In genomic region chr2:210225461-210225798, GRCh38 we compare ENCODE assay signal across 10 cellular contexts. TPM values are rescaled to one million over a fixed set of nuclear protein-coding genes. Genes with fewer than 3 reads are reported as not detected.
DNase-seq lines count a peak whose midpoint lies in the region; ATAC-seq and TF ChIP-seq lines count a peak whose summit lies in the region.
"Had no signal": no experiment of that assay in that cellular context is flagged by ENCODE, and none has a peak within 500 bp of the region (broad histone marks: within the 10 kb centered on the region; RNA-seq: fewer than 3 reads in every experiment).

No MANE protein-coding gene starts in this region.

- no peak for DNase-seq in activated T-cell treated with anti-CD3 and anti-CD28 coated beads, Interleukin-2, amount 50 U/mL, for 24 hours
- DNase-seq in activated T-cell treated with anti-CD3 and anti-CD28 coated beads for 4 hours (no peak), colonic mucosa (peak; percentile 18), lung (ENCODE audit: low spot score) (no peak), type B pancreatic cell (ENCODE audit: extremely low spot score, unreplicated experiment) (no peak), cortex of kidney (lab: John Stamatoyannopoulos, UW) (no peak)

- TF ChIP-seq CTCF in colonic mucosa (IDR thresholded peaks at IDR 0.05) = no peak
- TF ChIP-seq CTCF in lung (IDR thresholded peaks at IDR 0.05; ENCODE audit: control extremely low read depth, extremely low read depth) = no peak
- no peak for TF ChIP-seq CTCF in type B pancreatic cell (conservative IDR thresholded peaks at IDR 0.05)

- H3K4me1 ChIP-seq in colonic mucosa = no peaks in the 10 kb centered on the region
- peaks cover 0 to 5% of the 10 kb centered on the region in 2 donors for H3K4me1 ChIP-seq in lung (ENCODE audit: control insufficient read depth in 2 of 2, insufficient read depth in 2 of 2, low read length in 2 of 2)

- ATAC-seq in lung (ENCODE audit: insufficient read depth, low FRiP score) (no peak), GM21367 (IDR thresholded peaks at IDR 0.05; ENCODE audit: unreplicated experiment) (no peak), HG03159 (IDR thresholded peaks at IDR 0.05; ENCODE audit: unreplicated experiment) (no peak)

- peaks cover 10% of the 10 kb centered on the region for H3K4me1 Mint-ChIP-seq in activated T-cell treated with anti-CD3 and anti-CD28 coated beads, Interleukin-2, amount 50 U/mL, for 24 hours (ENCODE audit: low read depth)
- peaks cover 8% of the 10 kb centered on the region for H3K4me1 Mint-ChIP-seq in type B pancreatic cell (ENCODE audit: unreplicated experiment)

- H3K27me3 Mint-ChIP-seq in activated T-cell treated with anti-CD3 and anti-CD28 coated beads, Interleukin-2, amount 50 U/mL, for 24 hours = peaks cover 75% of the 10 kb centered on the region
- H3K27me3 Mint-ChIP-seq in type B pancreatic cell = peaks cover 71% of the 10 kb centered on the region

- no peaks in the 10 kb centered on the region for H3K36me3 ChIP-seq in colonic mucosa
- H3K36me3 ChIP-seq in lung (ENCODE audit: control insufficient read depth in 2 of 2, insufficient read depth in 2 of 2, low read length in 2 of 2) = no peaks in the 10 kb centered on the region

- no peaks in the 10 kb centered on the region for H3K9me3 Mint-ChIP-seq in activated T-cell treated with anti-CD3 and anti-CD28 coated beads, Interleukin-2, amount 50 U/mL, for 24 hours
- peaks cover 4% of the 10 kb centered on the region for H3K9me3 Mint-ChIP-seq in type B pancreatic cell

- H3K4me3 Mint-ChIP-seq in activated T-cell treated with anti-CD3 and anti-CD28 coated beads, Interleukin-2, amount 50 U/mL, for 24 hours = peak overlapping the region; percentile 29
- H3K4me3 Mint-ChIP-seq in type B pancreatic cell = peak overlapping the region; percentile 78
- H3K4me3 Mint-ChIP-seq: CD4-positive, CD25-positive, alpha-beta regulatory T cell had no signal

- H3K27ac ChIP-seq in colonic mucosa = no peak overlapping the region
- H3K27ac ChIP-seq in lung (ENCODE audit: low read depth in 1 of 2, low read length in 1 of 2) = peak overlapping the region in 1 of 2 donors; percentile 92

- H3K4me3 ChIP-seq in colonic mucosa (peak overlapping the region; percentile 48), lung (peak overlapping the region; percentile 63)

- no peaks in the 10 kb centered on the region for H3K9me3 ChIP-seq in colonic mucosa
- no peaks in the 10 kb centered on the region for H3K9me3 ChIP-seq in lung (ENCODE audit: control insufficient read depth in 2 of 2, insufficient read depth in 1 of 2, low read length in 1 of 2)

- no peak overlapping the region for H3K9ac ChIP-seq in colonic mucosa (ENCODE audit: low read depth in 2 of 2, low read length in 2 of 2)

- intact Hi-C loops in colonic mucosa (cut with DNase I) = no loop called here

- no peak overlapping the region for H3K27ac Mint-ChIP-seq in activated T-cell treated with anti-CD3 and anti-CD28 coated beads, Interleukin-2, amount 50 U/mL, for 24 hours
- H3K27ac Mint-ChIP-seq in type B pancreatic cell = no peak overlapping the region
- H3K27ac Mint-ChIP-seq: CD4-positive, CD25-positive, alpha-beta regulatory T cell had no signal

- H3K27me3 ChIP-seq in colonic mucosa (peaks cover 22% of the 10 kb centered on the region), lung (ENCODE audit: control insufficient read depth, insufficient read depth) (no peaks in the 10 kb centered on the region)

- WGBS in lung, 2 donors = 11 to 15% methylated on average over 10 of the region's 10 CpGs

- no peaks in the 10 kb centered on the region for H3K36me3 Mint-ChIP-seq in activated T-cell treated with anti-CD3 and anti-CD28 coated beads, Interleukin-2, amount 50 U/mL, for 24 hours (ENCODE audit: low read depth)
- no peaks in the 10 kb centered on the region for H3K36me3 Mint-ChIP-seq in type B pancreatic cell
- H3K36me3 Mint-ChIP-seq: CD4-positive, CD25-positive, alpha-beta regulatory T cell had no signal

RNA-seq across cellular contexts. Expression of gene ACADL, which starts 0.2 kb away (rescaled TPM):
- total RNA-seq in colonic mucosa (under 1 TPM in 1 of 2 donors, not detected in 1; 0.12 TPM), lung (10 to 100 TPM; 27.6 to 34.8 TPM), type B pancreatic cell (ENCODE audit: low replicate concordance) (1.7 and 2.1 TPM in 2 replicates)
- 10 to 100 TPM in 1 of 2 donors, 1 to 10 TPM in 1; 7.9 to 43.6 TPM for polyA plus RNA-seq in lung
- total RNA-seq: CD4-positive, CD25-positive, alpha-beta regulatory T cell; dermis microvascular lymphatic vessel endothelial cell had no signal
- polyA plus RNA-seq: CD4-positive, CD25-positive, alpha-beta regulatory T cell had no signal

RNA-seq across cellular contexts. Expression of gene KANSL1L, which starts 54.2 kb away (rescaled TPM):
- 1 to 10 TPM; 5.9 to 7.7 TPM for total RNA-seq in colonic mucosa
- total RNA-seq in lung = 100 to 1,000 TPM in 1 of 2 donors, 10 to 100 TPM in 1; 25.9 to 117 TPM
- 1 to 10 TPM; 6.1 to 8.1 TPM for polyA plus RNA-seq in lung
- total RNA-seq in type B pancreatic cell (ENCODE audit: low replicate concordance) = 11.9 and 17.2 TPM in 2 replicates
